Comparison of ENCODE assay signal across 1 cellular context in the genomic region with DNA sequence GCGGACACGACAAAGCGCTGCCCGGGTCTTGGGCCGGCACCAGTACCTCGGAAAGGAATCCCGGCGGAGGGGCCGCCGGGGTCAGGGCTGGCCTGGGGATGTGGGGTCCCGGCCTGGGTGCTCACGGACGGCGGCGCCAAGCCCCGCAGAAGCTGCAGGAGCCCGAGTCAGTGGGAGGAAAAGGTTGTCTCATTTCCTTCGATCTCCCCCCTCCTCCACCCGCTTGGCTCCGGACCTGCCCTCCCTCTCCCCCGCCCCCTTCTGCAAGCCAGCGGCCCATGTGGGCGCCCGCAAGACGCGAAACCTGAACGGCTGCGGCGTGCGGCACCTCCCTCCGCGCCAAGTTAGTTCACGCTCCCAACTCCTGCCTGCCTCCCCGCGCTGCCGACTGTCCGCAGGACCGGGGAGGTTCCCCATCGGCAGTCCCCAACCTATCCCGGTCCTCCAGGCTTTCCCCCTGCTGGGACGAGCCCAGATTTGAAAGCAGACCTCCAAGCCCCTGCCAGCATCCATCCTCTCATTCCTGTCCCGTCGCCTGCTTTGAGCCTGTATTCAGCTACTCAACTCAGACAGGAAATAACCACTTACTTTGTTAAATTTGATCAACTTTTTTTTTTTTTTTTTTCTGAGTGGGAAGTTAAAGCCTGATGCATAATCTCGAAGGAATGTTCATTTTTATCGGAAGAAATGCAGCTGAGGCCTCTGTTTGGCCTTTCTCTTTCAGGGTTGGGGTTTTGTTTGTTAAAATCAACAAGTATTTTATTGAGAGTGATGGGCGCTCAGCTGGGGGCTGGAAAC.
TF ChIP-seq lines count a peak whose summit lies in the region.

A gene with protein sequence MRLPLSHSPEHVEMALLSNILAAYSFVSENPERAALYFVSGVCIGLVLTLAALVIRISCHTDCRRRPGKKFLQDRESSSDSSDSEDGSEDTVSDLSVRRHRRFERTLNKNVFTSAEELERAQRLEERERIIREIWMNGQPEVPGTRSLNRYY (minus strand): TSS at position 172 of the 798 bp plus-strand sequence. CDS start 42,799 bp downstream, outside the sequence.

TF ChIP-seq in HepG2, 621 proteins besides CTCF, POLR2A, EP300 and RAD21 (continued from another document and continues in another):
- TF ChIP-seq, protein P1, sequence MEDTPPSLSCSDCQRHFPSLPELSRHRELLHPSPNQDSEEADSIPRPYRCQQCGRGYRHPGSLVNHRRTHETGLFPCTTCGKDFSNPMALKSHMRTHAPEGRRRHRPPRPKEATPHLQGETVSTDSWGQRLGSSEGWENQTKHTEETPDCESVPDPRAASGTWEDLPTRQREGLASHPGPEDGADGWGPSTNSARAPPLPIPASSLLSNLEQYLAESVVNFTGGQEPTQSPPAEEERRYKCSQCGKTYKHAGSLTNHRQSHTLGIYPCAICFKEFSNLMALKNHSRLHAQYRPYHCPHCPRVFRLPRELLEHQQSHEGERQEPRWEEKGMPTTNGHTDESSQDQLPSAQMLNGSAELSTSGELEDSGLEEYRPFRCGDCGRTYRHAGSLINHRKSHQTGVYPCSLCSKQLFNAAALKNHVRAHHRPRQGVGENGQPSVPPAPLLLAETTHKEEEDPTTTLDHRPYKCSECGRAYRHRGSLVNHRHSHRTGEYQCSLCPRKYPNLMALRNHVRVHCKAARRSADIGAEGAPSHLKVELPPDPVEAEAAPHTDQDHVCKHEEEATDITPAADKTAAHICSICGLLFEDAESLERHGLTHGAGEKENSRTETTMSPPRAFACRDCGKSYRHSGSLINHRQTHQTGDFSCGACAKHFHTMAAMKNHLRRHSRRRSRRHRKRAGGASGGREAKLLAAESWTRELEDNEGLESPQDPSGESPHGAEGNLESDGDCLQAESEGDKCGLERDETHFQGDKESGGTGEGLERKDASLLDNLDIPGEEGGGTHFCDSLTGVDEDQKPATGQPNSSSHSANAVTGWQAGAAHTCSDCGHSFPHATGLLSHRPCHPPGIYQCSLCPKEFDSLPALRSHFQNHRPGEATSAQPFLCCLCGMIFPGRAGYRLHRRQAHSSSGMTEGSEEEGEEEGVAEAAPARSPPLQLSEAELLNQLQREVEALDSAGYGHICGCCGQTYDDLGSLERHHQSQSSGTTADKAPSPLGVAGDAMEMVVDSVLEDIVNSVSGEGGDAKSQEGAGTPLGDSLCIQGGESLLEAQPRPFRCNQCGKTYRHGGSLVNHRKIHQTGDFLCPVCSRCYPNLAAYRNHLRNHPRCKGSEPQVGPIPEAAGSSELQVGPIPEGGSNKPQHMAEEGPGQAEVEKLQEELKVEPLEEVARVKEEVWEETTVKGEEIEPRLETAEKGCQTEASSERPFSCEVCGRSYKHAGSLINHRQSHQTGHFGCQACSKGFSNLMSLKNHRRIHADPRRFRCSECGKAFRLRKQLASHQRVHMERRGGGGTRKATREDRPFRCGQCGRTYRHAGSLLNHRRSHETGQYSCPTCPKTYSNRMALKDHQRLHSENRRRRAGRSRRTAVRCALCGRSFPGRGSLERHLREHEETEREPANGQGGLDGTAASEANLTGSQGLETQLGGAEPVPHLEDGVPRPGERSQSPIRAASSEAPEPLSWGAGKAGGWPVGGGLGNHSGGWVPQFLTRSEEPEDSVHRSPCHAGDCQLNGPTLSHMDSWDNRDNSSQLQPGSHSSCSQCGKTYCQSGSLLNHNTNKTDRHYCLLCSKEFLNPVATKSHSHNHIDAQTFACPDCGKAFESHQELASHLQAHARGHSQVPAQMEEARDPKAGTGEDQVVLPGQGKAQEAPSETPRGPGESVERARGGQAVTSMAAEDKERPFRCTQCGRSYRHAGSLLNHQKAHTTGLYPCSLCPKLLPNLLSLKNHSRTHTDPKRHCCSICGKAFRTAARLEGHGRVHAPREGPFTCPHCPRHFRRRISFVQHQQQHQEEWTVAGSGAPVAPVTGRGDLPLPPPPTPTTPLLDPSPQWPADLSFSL (CRISPR knock-in tag; IDR thresholded peaks at IDR 0.05), result no peak
- TF ChIP-seq ZNF674 (CRISPR knock-in tag; IDR thresholded peaks at IDR 0.05; ENCODE audit: low read depth) (0 out of 2 replicates have a peak, but pooled peaks have one; percentile 62), ZNF576 (CRISPR knock-in tag; IDR thresholded peaks at IDR 0.05) (no peak), REXO4 (CRISPR knock-in tag; IDR thresholded peaks at IDR 0.05; ENCODE audit: borderline replicate concordance) (no peak), NR2F2 (IDR thresholded peaks at IDR 0.05; ENCODE audit: borderline replicate concordance, low read depth) (no peak), ZBTB1 (CRISPR knock-in tag; IDR thresholded peaks at IDR 0.05; ENCODE audit: borderline replicate concordance) (no peak), CERS6 (CRISPR knock-in tag; IDR thresholded peaks at IDR 0.05) (no peak), GATA4 (IDR thresholded peaks at IDR 0.05; ENCODE audit: borderline replicate concordance, low read depth) (no peak; the same call in 1 of the 2 replicates), ZNF20 (CRISPR knock-in tag; IDR thresholded peaks at IDR 0.05) (0 out of 2 replicates have a peak, but pooled peaks have one; percentile 63), PRDM4 (CRISPR knock-in tag; IDR thresholded peaks at IDR 0.05; ENCODE audit: borderline replicate concordance) (no peak), TFE3 (CRISPR knock-in tag; IDR thresholded peaks at IDR 0.05) (no peak; the same call in 1 of the 2 replicates), BHLHE40 (IDR thresholded peaks at IDR 0.05; ENCODE audit: low read length) (no peak), ZNF431 (CRISPR knock-in tag; IDR thresholded peaks at IDR 0.05; ENCODE audit: borderline replicate concordance, low read depth) (peak; percentile 40; the same call in 1 of the 2 replicates), MAZ (IDR thresholded peaks at IDR 0.05; ENCODE audit: borderline replicate concordance, low read depth, low read length) (no peak), MAZ (CRISPR knock-in tag; IDR thresholded peaks at IDR 0.05; ENCODE audit: low read depth) (peak; percentile 92), ZNF652 (CRISPR knock-in tag; IDR thresholded peaks at IDR 0.05; ENCODE audit: borderline replicate concordance, low read depth) (no peak)
- TF ChIP-seq, protein P2, sequence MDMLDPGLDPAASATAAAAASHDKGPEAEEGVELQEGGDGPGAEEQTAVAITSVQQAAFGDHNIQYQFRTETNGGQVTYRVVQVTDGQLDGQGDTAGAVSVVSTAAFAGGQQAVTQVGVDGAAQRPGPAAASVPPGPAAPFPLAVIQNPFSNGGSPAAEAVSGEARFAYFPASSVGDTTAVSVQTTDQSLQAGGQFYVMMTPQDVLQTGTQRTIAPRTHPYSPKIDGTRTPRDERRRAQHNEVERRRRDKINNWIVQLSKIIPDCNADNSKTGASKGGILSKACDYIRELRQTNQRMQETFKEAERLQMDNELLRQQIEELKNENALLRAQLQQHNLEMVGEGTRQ (IDR thresholded peaks at IDR 0.05; ENCODE audit: low read depth, low read length), result no peak
- TF ChIP-seq, protein P2 (CRISPR knock-in tag; IDR thresholded peaks at IDR 0.05; ENCODE audit: borderline replicate concordance), result 0 out of 2 replicates have a peak, but pooled peaks have one; percentile 30
- TF ChIP-seq, protein P3, sequence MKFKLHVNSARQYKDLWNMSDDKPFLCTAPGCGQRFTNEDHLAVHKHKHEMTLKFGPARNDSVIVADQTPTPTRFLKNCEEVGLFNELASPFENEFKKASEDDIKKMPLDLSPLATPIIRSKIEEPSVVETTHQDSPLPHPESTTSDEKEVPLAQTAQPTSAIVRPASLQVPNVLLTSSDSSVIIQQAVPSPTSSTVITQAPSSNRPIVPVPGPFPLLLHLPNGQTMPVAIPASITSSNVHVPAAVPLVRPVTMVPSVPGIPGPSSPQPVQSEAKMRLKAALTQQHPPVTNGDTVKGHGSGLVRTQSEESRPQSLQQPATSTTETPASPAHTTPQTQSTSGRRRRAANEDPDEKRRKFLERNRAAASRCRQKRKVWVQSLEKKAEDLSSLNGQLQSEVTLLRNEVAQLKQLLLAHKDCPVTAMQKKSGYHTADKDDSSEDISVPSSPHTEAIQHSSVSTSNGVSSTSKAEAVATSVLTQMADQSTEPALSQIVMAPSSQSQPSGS (CRISPR knock-in tag; IDR thresholded peaks at IDR 0.05), result peak; percentile 34; the same call in 1 of the 2 replicates
- TF ChIP-seq, protein P4, sequence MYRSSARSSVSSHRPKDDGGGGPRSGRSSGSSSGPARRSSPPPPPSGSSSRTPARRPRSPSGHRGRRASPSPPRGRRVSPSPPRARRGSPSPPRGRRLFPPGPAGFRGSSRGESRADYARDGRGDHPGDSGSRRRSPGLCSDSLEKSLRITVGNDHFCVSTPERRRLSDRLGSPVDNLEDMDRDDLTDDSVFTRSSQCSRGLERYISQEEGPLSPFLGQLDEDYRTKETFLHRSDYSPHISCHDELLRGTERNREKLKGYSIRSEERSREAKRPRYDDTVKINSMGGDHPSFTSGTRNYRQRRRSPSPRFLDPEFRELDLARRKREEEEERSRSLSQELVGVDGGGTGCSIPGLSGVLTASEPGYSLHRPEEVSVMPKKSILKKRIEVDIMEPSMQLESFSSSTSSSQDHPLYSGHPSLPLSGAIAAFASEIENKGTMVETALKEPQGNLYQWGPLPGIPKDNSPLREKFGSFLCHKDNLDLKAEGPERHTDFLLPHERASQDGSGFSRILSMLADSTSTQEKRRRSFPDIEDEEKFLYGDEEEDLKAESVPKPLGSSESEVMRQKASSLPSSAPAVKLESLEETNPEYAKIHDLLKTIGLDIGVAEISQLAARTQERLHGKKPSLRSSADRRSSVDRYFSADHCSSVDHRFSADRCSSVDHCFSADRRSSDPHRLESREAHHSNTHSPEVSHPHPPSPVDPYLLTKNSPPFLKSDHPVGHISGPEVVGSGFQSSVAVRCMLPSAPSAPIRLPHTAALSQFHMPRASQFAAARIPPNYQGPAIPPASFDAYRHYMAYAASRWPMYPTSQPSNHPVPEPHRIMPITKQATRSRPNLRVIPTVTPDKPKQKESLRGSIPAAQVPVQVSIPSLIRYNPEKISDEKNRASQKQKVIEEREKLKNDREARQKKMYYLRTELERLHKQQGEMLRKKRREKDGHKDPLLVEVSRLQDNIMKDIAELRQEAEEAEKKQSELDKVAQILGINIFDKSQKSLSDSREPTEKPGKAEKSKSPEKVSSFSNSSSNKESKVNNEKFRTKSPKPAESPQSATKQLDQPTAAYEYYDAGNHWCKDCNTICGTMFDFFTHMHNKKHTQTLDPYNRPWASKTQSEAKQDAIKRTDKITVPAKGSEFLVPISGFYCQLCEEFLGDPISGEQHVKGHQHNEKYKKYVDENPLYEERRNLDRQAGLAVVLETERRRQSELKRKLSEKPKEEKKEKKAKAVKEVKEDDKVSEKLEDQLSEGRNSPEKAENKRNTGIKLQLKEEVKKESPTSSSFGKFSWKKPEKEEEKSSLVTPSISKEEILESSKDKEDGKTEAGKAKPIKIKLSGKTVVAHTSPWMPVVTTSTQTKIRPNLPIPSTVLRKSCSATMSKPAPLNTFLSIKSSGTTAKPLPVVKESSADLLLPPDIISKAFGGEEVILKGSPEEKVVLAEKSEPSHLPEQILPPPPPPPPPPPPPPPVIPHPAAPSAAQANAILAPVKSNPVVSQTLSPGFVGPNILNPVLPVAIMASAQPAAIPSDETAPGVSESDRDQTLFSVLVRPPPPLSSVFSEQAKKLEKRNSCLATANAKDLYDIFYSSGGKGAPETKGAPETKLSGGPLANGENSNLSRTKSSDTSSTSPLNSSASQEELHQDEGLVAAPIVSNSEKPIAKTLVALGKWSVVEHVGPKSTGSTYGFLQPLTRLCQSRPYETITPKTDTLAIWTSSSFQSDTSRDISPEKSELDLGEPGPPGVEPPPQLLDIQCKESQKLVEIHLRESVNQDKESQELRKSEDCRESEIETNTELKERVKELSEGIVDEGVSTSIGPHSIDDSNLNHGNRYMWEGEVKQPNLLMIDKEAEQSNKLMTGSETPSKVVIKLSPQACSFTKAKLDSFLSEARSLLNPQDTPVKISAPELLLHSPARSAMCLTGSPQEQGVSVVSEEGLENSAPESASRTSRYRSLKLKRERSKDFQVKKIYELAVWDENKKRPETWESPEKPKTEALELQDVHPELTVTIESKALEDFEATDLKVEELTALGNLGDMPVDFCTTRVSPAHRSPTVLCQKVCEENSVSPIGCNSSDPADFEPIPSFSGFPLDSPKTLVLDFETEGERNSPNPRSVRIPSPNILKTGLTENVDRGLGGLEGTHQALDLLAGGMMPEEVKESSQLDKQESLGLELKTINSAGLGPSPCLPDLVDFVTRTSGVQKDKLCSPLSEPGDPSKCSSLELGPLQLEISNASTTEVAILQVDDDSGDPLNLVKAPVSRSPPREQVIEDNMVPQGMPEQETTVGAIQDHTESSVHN (CRISPR knock-in tag; IDR thresholded peaks at IDR 0.05), result no peak
